ENCODE assay signal across 8 cellular contexts in the genomic region with DNA sequence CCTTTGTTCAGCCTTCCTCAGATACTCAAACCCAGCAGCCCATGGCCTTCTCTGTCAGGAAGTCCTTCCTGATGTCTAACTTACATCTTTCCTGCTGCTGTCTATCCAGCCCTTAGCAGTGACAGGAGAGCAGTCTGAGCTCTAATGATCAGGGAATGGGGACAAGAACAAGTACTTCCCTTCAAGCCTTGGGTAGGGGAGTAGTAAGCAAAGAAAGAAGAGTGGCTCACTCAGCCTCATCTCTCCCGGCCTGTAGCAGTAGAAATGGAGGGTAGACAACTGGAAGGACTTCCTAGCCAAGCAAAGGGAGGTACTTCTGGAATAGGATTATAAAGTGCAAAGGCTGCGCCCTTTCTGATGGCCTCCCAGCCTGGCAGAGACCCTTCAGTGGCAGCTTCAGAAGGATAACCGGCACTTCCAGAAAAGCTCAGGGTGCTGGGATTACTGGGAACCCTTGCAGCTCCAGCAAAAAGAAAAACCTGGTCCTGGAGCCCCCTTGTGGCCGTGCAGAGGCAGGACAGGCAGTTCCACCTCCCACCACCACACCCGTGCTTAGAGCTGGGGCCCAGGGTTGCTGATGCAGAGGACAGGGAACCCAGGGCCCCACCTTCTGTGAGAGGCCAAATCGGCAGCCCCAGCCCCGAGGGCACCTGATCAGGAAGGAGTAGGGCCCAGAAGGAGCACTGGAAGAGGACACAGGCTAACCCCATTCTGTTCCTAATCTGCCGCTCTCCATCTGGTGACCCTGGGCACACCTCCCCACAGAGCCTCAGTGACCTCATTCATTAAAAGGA. TPM values are rescaled to one million over a fixed set of nuclear protein-coding genes. Genes with fewer than 3 reads are reported as not detected.
DNase-seq lines count a peak whose midpoint lies in the region; ATAC-seq lines count a peak whose summit lies in the region.

No MANE protein-coding gene starts in this region.

- no peak overlapping the region for H3K27ac Mint-ChIP-seq in activated CD4-positive, alpha-beta T cell treated with anti-CD3 and anti-CD28 coated beads, Interleukin-2, amount 10 ng/mL, durations not matched to agents 7 days and 5 days

- DNase-seq in DMS53 treated with DMSO at 0.1 percent for 48 hours (lab: John Stamatoyannopoulos, UW; ENCODE audit: unreplicated experiment), result peak; percentile 53
- peak; percentile 83 for DNase-seq in NCI-H526 treated with DMSO at 0.1 percent for 48 hours (lab: John Stamatoyannopoulos, UW)
- DNase-seq in activated CD4-positive, alpha-beta T cell treated with anti-CD3 and anti-CD28 coated beads, Interleukin-2, amount 10 ng/mL, durations not matched to agents 7 days and 5 days, result peak; percentile 68
- DNase-seq in dermis blood vessel endothelial cell, result peak; percentile 82
- DNase-seq in medulla oblongata (ENCODE audit: extremely low spot score), result peak; percentile 50
- DNase-seq in stimulated activated CD8-positive, alpha-beta memory T cell treated with anti-CD3 and anti-CD28 coated beads, Interleukin-4, amount 100 ng/mL, for 4 hours (ENCODE audit: low read depth in 2 of 2, low spot score in 1 of 2), result peak; percentile 16 to 28

- CTCF ChIA-PET in activated CD4-positive, alpha-beta T cell treated with anti-CD3 and anti-CD28 coated beads, Interleukin-2, amount 10 ng/mL, durations not matched to agents 7 days and 5 days (lab: Charles Lee), result interaction anchor here (0.6 to 5.0 kb wide), 32 partner anchors 9 to 240 kb away, joined by 3 to 29 read pairs (median 4); partner anchors contain the start of genes HOXC10, HOXC5, HOXC6 and HOXC8

- H3K9me3 Mint-ChIP-seq in activated CD4-positive, alpha-beta T cell treated with anti-CD3 and anti-CD28 coated beads, Interleukin-2, amount 10 ng/mL, durations not matched to agents 7 days and 5 days, result no peaks in the 10 kb centered on the region

- H3K4me3 Mint-ChIP-seq in activated CD4-positive, alpha-beta T cell treated with anti-CD3 and anti-CD28 coated beads, Interleukin-2, amount 10 ng/mL, durations not matched to agents 7 days and 5 days, result no peak overlapping the region

- POLR2A ChIA-PET in activated CD4-positive, alpha-beta T cell treated with anti-CD3 and anti-CD28 coated beads, Interleukin-2, amount 10 ng/mL, durations not matched to agents 7 days and 5 days (lab: Charles Lee), result no interaction called here

- peaks cover 54% of the 10 kb centered on the region for H3K27me3 Mint-ChIP-seq in activated CD4-positive, alpha-beta T cell treated with anti-CD3 and anti-CD28 coated beads, Interleukin-2, amount 10 ng/mL, durations not matched to agents 7 days and 5 days

- H3K4me1 Mint-ChIP-seq in activated CD4-positive, alpha-beta T cell treated with anti-CD3 and anti-CD28 coated beads, Interleukin-2, amount 10 ng/mL, durations not matched to agents 7 days and 5 days, result peaks cover 1% of the 10 kb centered on the region

- H3K36me3 Mint-ChIP-seq in activated CD4-positive, alpha-beta T cell treated with anti-CD3 and anti-CD28 coated beads, Interleukin-2, amount 10 ng/mL, durations not matched to agents 7 days and 5 days (ENCODE audit: low read depth), result no peaks in the 10 kb centered on the region

- ATAC-seq in HG03045 (IDR thresholded peaks at IDR 0.05; ENCODE audit: unreplicated experiment) (peak; percentile 57), HG03442 (IDR thresholded peaks at IDR 0.05; ENCODE audit: unreplicated experiment) (no peak)

RNA-seq across cellular contexts. Expression of gene SMUG1, which starts 12.4 kb away (rescaled TPM):
- 10 to 100 TPM; 24.3 to 27.8 TPM for total RNA-seq in activated CD4-positive, alpha-beta T cell treated with anti-CD3 and anti-CD28 coated beads, Interleukin-2, amount 10 ng/mL, durations not matched to agents 7 days and 5 days
- 14.3 and 18.2 TPM in 2 replicates for total RNA-seq in dermis blood vessel endothelial cell

Comparison
In these comparisons a context has a peak if more than half of its experiments do, and no peak if none do; other contexts are left out.
1. DNase-seq: peak in every context shown above with its lines; median percentile 83 in NCI-H526 treated with DMSO at 0.1 percent for 48 hours; 82 in dermis blood vessel endothelial cell; 68 in activated CD4-positive, alpha-beta T cell treated with anti-CD3 and anti-CD28 coated beads, Interleukin-2, amount 10 ng/mL, durations not matched to agents 7 days and 5 days; 53 in DMS53 treated with DMSO at 0.1 percent for 48 hours; 50 in medulla oblongata; 22 in stimulated activated CD8-positive, alpha-beta memory T cell treated with anti-CD3 and anti-CD28 coated beads, Interleukin-4, amount 100 ng/mL, for 4 hours.